ENCODE assay signal across 11 cellular contexts in genomic region chr18:2716394-2717326, GRCh38.
DNase-seq lines count a peak whose midpoint lies in the region; ATAC-seq and TF ChIP-seq lines count a peak whose summit lies in the region.
"Had no signal": no experiment of that assay in that cellular context is flagged by ENCODE, and none has a peak within 500 bp of the region (broad histone marks: within the 10 kb centered on the region; RNA-seq: fewer than 3 reads in every experiment).

No MANE protein-coding gene starts in this region.

- no peak overlapping the region for H2BK120ac ChIP-seq in H9 (ENCODE audit: low read depth, low read length, poor library complexity, severe bottlenecking)

- H2AK5ac ChIP-seq in H9 (ENCODE audit: insufficient read length, low read length), result no peak overlapping the region

- peaks cover 9 to 12% of the 10 kb centered on the region in 2 experiments for H3K4me1 Mint-ChIP-seq in H9
- H3K4me1 Mint-ChIP-seq in activated T-helper 2 cell treated with anti-CD3 and anti-CD28 coated beads, Interferon-gamma antibody, Interleukin-2, Interleukin-4, amounts not matched to agents 10 μg/mL and 5 μg/mL and 100 μg/mL, durations not matched to agents 14 hours and 24 hours and 36 hours (ENCODE audit: low read depth), result peaks cover 34% of the 10 kb centered on the region

- H2BK5ac ChIP-seq in H9 (ENCODE audit: insufficient read length, low read length), result no peak overlapping the region

- no peak overlapping the region for H3K14ac ChIP-seq in H9 (ENCODE audit: insufficient read depth, low read length)

- no peaks in the 10 kb centered on the region for H3K27me3 Mint-ChIP-seq in H9 (ENCODE audit: low read depth)
- no peaks in the 10 kb centered on the region for H3K27me3 Mint-ChIP-seq in activated T-helper 2 cell treated with anti-CD3 and anti-CD28 coated beads, Interferon-gamma antibody, Interleukin-2, Interleukin-4, amounts not matched to agents 10 μg/mL and 5 μg/mL and 100 μg/mL, durations not matched to agents 14 hours and 24 hours and 36 hours (ENCODE audit: low read depth)

- H3K9me3 Mint-ChIP-seq in H9, result no peaks in the 10 kb centered on the region; a peak in 1 of 5 replicates
- no peaks in the 10 kb centered on the region for H3K9me3 Mint-ChIP-seq in activated T-helper 2 cell treated with anti-CD3 and anti-CD28 coated beads, Interferon-gamma antibody, Interleukin-2, Interleukin-4, amounts not matched to agents 10 μg/mL and 5 μg/mL and 100 μg/mL, durations not matched to agents 14 hours and 24 hours and 36 hours

- H3K4me3 ChIP-seq in heart left ventricle, result no peak overlapping the region
- H3K4me3 ChIP-seq in psoas muscle, result no peak overlapping the region
- H3K4me3 ChIP-seq: testis had no signal

- H3K56ac ChIP-seq in H9 (ENCODE audit: insufficient read length, low read depth, low read length), result no peak overlapping the region

- H4K5ac ChIP-seq in H9 (ENCODE audit: insufficient read length, low read depth, low read length), result no peak overlapping the region

- no peak overlapping the region for H4K8ac ChIP-seq in H9 (replicated peaks; ENCODE audit: insufficient read length, low read depth, low read length)

- ATAC-seq in heart left ventricle (peak; percentile 84 to 94 (median 92)), psoas muscle (peak; percentile 66 to 93 (median 81)), GM19463 (IDR thresholded peaks at IDR 0.05; ENCODE audit: unreplicated experiment) (no peak)

- no peaks in the 10 kb centered on the region for H3K79me2 ChIP-seq in H9 (ENCODE audit: insufficient read depth, low read length)

- H3K18ac ChIP-seq in H9 (ENCODE audit: insufficient read length, low read depth, low read length), result no peak overlapping the region

- H3K27me3 ChIP-seq in H9 (ENCODE audit: insufficient read depth, low read length) (no peaks in the 10 kb centered on the region), heart left ventricle (no peaks in the 10 kb centered on the region), psoas muscle (ENCODE audit: insufficient read depth in 3 of 3, low read length in 2 of 3) (no peaks in the 10 kb centered on the region)
- H3K27me3 ChIP-seq: testis had no signal

- no peak overlapping the region for H3K27ac ChIP-seq in H9 (ENCODE audit: insufficient read length, low read depth, low read length)
- peak overlapping the region in 10 of 12 donors; percentile 6 to 61 (median 52) for H3K27ac ChIP-seq in heart left ventricle
- peak overlapping the region; percentile 63 for H3K27ac ChIP-seq in psoas muscle
- H3K27ac ChIP-seq: testis had no signal

- no peak for TF ChIP-seq CTCF in H9 (conservative IDR thresholded peaks at IDR 0.05)
- TF ChIP-seq CTCF in heart left ventricle (IDR thresholded peaks at IDR 0.05), result no peak
- TF ChIP-seq CTCF in psoas muscle (IDR thresholded peaks at IDR 0.05), result no peak

- no peak overlapping the region for H3T11ph ChIP-seq in H9 (ENCODE audit: low read length)

- no CpG with 5 or more reads among the region's 6 CpGs for WGBS in H9 (ENCODE audit: extremely low coverage, insufficient read length, low lambda C conversion rate)
- WGBS in heart left ventricle, 4 donors, result 51 to 65% (median 62%) methylated on average over 5 to 6 of the region's 6 CpGs
- 28 to 48% (median 40%) methylated on average over 6 of the region's 6 CpGs for WGBS in psoas muscle, 3 donors

- H3K9me3 ChIP-seq in H9 (ENCODE audit: control insufficient read depth, low read depth, low read length), result no peaks in the 10 kb centered on the region
- no peaks in the 10 kb centered on the region for H3K9me3 ChIP-seq in heart left ventricle
- H3K9me3 ChIP-seq in psoas muscle, result no peaks in the 10 kb centered on the region
- H3K9me3 ChIP-seq: testis had no signal

- no peak overlapping the region for H2AFZ ChIP-seq in H9 (ENCODE audit: low read length)

- no peaks in the 10 kb centered on the region for H3K79me1 ChIP-seq in H9 (ENCODE audit: insufficient read depth, low read depth, low read length, poor library complexity, severe bottlenecking)

- H3K23me2 ChIP-seq in H9 (ENCODE audit: insufficient read length, low read depth, low read length, poor library complexity, severe bottlenecking), result no peaks in the 10 kb centered on the region

- H2BK12ac ChIP-seq in H9 (ENCODE audit: insufficient read length, low read depth, low read length), result no peak overlapping the region

- no peak overlapping the region for H2BK20ac ChIP-seq in H9 (ENCODE audit: low read depth, low read length, poor library complexity, severe bottlenecking)

- H3K23ac ChIP-seq in H9 (ENCODE audit: insufficient read length, low read depth, low read length), result no peak overlapping the region

- H3K4me3 Mint-ChIP-seq in H9, result no peak overlapping the region
- no peak overlapping the region for H3K4me3 Mint-ChIP-seq in activated T-helper 2 cell treated with anti-CD3 and anti-CD28 coated beads, Interferon-gamma antibody, Interleukin-2, Interleukin-4, amounts not matched to agents 10 μg/mL and 5 μg/mL and 100 μg/mL, durations not matched to agents 14 hours and 24 hours and 36 hours (ENCODE audit: low read depth)

- no peak overlapping the region for H3K9ac ChIP-seq in H9 (ENCODE audit: extremely low read depth, insufficient read length, low read length)

- H3K36me3 Mint-ChIP-seq in H9 (ENCODE audit: insufficient read depth in 1 of 3, low read depth in 3 of 3), result peaks cover 30 to 75% (median 63%) of the 10 kb centered on the region in 3 experiments
- peaks cover 91% of the 10 kb centered on the region for H3K36me3 Mint-ChIP-seq in activated T-helper 2 cell treated with anti-CD3 and anti-CD28 coated beads, Interferon-gamma antibody, Interleukin-2, Interleukin-4, amounts not matched to agents 10 μg/mL and 5 μg/mL and 100 μg/mL, durations not matched to agents 14 hours and 24 hours and 36 hours (ENCODE audit: low read depth)

- H3K36me3 ChIP-seq in heart left ventricle (peaks cover 0 to 97% (median 66%) of the 10 kb centered on the region in 9 donors), psoas muscle (ENCODE audit: insufficient read depth in 1 of 2, low read depth in 1 of 2) (peaks cover 11 to 76% of the 10 kb centered on the region in 2 donors)

- intact Hi-C loops in activated T-helper 2 cell treated with anti-CD3 and anti-CD28 coated beads, Interferon-gamma antibody, Interleukin-2, Interleukin-4, amounts not matched to agents 10 μg/mL and 5 μg/mL and 100 μg/mL, durations not matched to agents 14 hours and 24 hours and 36 hours (cut with micrococcal nuclease), result no loop called here
- intact Hi-C loops in heart left ventricle (cut with DNase I) (loop anchor here in 1 of 10 donors (10.0 kb wide), 1 partner anchor 152 kb away; no protein-coding TSS in a partner anchor), psoas muscle (cut with DNase I) (no loop called here)

- no peak for TF ChIP-seq POLR2A in heart left ventricle (IDR thresholded peaks at IDR 0.05)

- H4K20me1 ChIP-seq in H9 (ENCODE audit: control insufficient read depth, insufficient read depth, insufficient read length), result no peaks in the 10 kb centered on the region

- H3K4ac ChIP-seq in H9 (ENCODE audit: low read depth, low read length), result no peak overlapping the region

- no peaks in the 10 kb centered on the region for H3K4me1 ChIP-seq in H9 (ENCODE audit: insufficient read depth, low read length)
- peaks cover 0 to 28% (median 9%) of the 10 kb centered on the region in 12 donors for H3K4me1 ChIP-seq in heart left ventricle
- peaks cover 15% of the 10 kb centered on the region for H3K4me1 ChIP-seq in psoas muscle
- H3K4me1 ChIP-seq: testis had no signal

- no peak overlapping the region for H3K4me2 ChIP-seq in H9 (ENCODE audit: insufficient read depth, insufficient read length, low read length)

- no peak overlapping the region for H2BK15ac ChIP-seq in H9 (ENCODE audit: low read depth, low read length)

- no peak for DNase-seq in H9
- no peak for DNase-seq in activated T-helper 2 cell treated with anti-CD3 and anti-CD28 coated beads, Interferon-gamma antibody, Interleukin-2, Interleukin-4, amounts not matched to agents 10 μg/mL and 5 μg/mL and 100 μg/mL, durations not matched to agents 14 hours and 24 hours and 36 hours (ENCODE audit: low spot score)
- DNase-seq in heart left ventricle, result peak in 4 of 5 donors; percentile 17 to 55 (median 44)
- DNase-seq in psoas muscle, result peak; percentile 16 to 65
- no peak for DNase-seq in NCI-H526 treated with DMSO at 0.1 percent for 48 hours (lab: John Stamatoyannopoulos, UW)
- DNase-seq in NCI-H69 (lab: John Stamatoyannopoulos, UW), result no peak
- DNase-seq: amniotic stem cell, NCI-H146, NCI-H524, testis had no signal

- H4K91ac ChIP-seq in H9 (ENCODE audit: insufficient read length, low read depth, low read length), result no peak overlapping the region

- peak overlapping the region; percentile 54 to 73 (median 72); a peak in 4 of 7 replicates for H3K27ac Mint-ChIP-seq in H9
- H3K27ac Mint-ChIP-seq in activated T-helper 2 cell treated with anti-CD3 and anti-CD28 coated beads, Interferon-gamma antibody, Interleukin-2, Interleukin-4, amounts not matched to agents 10 μg/mL and 5 μg/mL and 100 μg/mL, durations not matched to agents 14 hours and 24 hours and 36 hours, result peak overlapping the region; percentile 58

Comparison
In these comparisons a context has a peak if more than half of its experiments do, and no peak if none do; other contexts are left out.
1. DNase-seq: peak in heart left ventricle (4 of 5) and psoas muscle (2 of 2); none in H9 (single experiment), activated T-helper 2 cell treated with anti-CD3 and anti-CD28 coated beads, Interferon-gamma antibody, Interleukin-2, Interleukin-4, amounts not matched to agents 10 μg/mL and 5 μg/mL and 100 μg/mL, durations not matched to agents 14 hours and 24 hours and 36 hours (single experiment), NCI-H526 treated with DMSO at 0.1 percent for 48 hours (single experiment) and NCI-H69 (single experiment).